Comparison of ENCODE assay signal across 1 cellular context in the genomic region with DNA sequence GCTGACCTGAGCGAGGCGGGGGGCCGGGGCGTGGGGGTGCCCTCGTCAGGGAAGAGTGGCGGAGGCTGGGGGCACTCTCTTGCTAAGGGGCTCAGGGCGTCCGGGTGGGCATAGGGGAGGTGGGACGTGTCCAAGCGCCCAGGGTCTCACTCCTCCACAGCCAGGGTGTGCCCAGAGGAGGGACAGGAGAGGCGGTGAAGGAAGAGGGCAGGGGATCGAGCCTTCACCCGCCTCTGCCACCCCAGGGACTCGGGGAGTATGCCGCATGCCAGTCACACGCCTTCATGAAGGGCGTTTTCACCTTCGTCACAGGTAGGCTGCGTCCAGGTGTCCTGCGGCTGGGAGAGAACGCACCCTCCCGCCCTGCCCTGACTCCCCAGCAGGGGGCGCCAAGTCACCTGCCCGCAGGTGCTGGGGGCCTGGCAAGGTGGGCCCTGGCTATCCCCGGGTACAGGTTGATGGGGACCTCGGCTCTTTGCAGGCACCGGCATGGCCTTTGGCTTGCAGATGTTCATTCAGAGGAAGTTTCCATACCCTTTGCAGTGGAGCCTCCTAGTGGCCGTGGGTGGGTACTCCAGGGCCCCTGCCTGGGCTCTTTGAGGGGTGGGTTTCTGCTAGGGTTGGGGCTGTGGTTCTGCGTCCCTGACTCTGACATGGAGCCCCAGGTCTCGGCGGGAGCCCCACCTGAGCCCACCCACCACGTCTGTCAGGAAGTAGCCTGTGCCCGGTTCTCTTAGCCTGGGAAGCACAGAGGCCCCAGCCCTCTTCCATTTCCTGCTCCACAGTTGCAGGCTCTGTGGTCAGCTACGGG.
A peak's percentile ranks its signal among the peaks of the same experiment; 100 is the strongest.
TF ChIP-seq lines count a peak whose summit lies in the region.

No MANE protein-coding gene starts in this region.

TF ChIP-seq in SK-N-SH, 30 proteins besides CTCF, POLR2A, EP300 and RAD21:
- TF ChIP-seq SIN3A (IDR thresholded peaks at IDR 0.05; ENCODE audit: borderline replicate concordance, low read depth, low read length) (peak; percentile 15; the same call in 1 of the 2 replicates), POLR2AphosphoS5 (IDR thresholded peaks at IDR 0.05; ENCODE audit: low read depth, low read length) (no peak), YY1 (IDR thresholded peaks at IDR 0.05; ENCODE audit: low read depth) (0 out of 2 replicates have a peak, but pooled peaks have one; percentile 15)
